Comparison of ENCODE assay signal across 20 cellular contexts in genomic region chr7:39432368-39432767, GRCh38.
DNase-seq lines count a peak whose midpoint lies in the region; ATAC-seq and TF ChIP-seq lines count a peak whose summit lies in the region.
"Had no signal": no experiment of that assay in that cellular context is flagged by ENCODE, and none has a peak within 500 bp of the region (broad histone marks: within the 10 kb centered on the region; RNA-seq: fewer than 3 reads in every experiment).

No MANE protein-coding gene starts in this region.

- H3K27ac Mint-ChIP-seq in GM23338 (no peak overlapping the region), WTC11 (no peak overlapping the region), neural progenitor cell (no peak overlapping the region)
- H3K27ac Mint-ChIP-seq: CD4-positive, CD25-positive, alpha-beta regulatory T cell had no signal

- POLR2A ChIA-PET in WTC11 (lab: Charles Lee) = interaction anchor here (0.8 kb wide), 1 partner anchor 148 kb away, joined by 3 read pairs; no protein-coding TSS in a partner anchor

- H3K4me1 ChIP-seq in BLaER1 (peaks cover 45% of the 10 kb centered on the region), GM23338 (ENCODE audit: insufficient read depth) (peaks cover 11% of the 10 kb centered on the region), neural progenitor cell (peaks cover 22% of the 10 kb centered on the region), esophagus muscularis mucosa (peaks cover 0 to 20% (median 7%) of the 10 kb centered on the region in 4 donors), breast epithelium (no peaks in the 10 kb centered on the region), smooth muscle cell (ENCODE audit: low read depth) (no peaks in the 10 kb centered on the region)
- H3K4me1 ChIP-seq: BE2C had no signal

- no peaks in the 10 kb centered on the region for H3F3A ChIP-seq in GM23338 (replicated peaks; ENCODE audit: low read depth)
- H3F3A ChIP-seq in neural progenitor cell (ENCODE audit: low read depth) = no peaks in the 10 kb centered on the region
- no peaks in the 10 kb centered on the region for H3F3A ChIP-seq in smooth muscle cell (ENCODE audit: low read depth)

- WGBS in esophagus muscularis mucosa = 43% methylated on average over 3 of the region's 3 CpGs
- 92% methylated on average over 3 of the region's 3 CpGs for WGBS in smooth muscle cell (ENCODE audit: low lambda C conversion rate)

- TF ChIP-seq POLR2A in esophagus muscularis mucosa (IDR thresholded peaks at IDR 0.05; ENCODE audit: low read depth) = no peak
- TF ChIP-seq POLR2A in breast epithelium (IDR thresholded peaks at IDR 0.05) = no peak

- H3K9me3 Mint-ChIP-seq in GM23338 = no peaks in the 10 kb centered on the region; the same call in 2 of the 3 replicates
- H3K9me3 Mint-ChIP-seq in WTC11 = 0 out of 2 replicates have a peak, but pooled peaks cover 4% of the 10 kb centered on the region
- H3K9me3 Mint-ChIP-seq in neural progenitor cell = no peaks in the 10 kb centered on the region

- no peaks in the 10 kb centered on the region for H4K20me1 ChIP-seq in BLaER1
- H4K20me1 ChIP-seq in GM23338 (replicated peaks; ENCODE audit: insufficient read depth) = no peaks in the 10 kb centered on the region
- no peaks in the 10 kb centered on the region for H4K20me1 ChIP-seq in neural progenitor cell (ENCODE audit: low read depth)
- H4K20me1 ChIP-seq in smooth muscle cell (ENCODE audit: low read depth) = no peaks in the 10 kb centered on the region

- H3K4me2 ChIP-seq in BLaER1 (peak overlapping the region; percentile 65), GM23338 (0 out of 2 replicates have a peak overlapping the region, but pooled peaks have one; percentile 43), neural progenitor cell (no peak overlapping the region), smooth muscle cell (no peak overlapping the region)
- H3K4me2 ChIP-seq: A549 had no signal

- CTCF ChIA-PET in WTC11 (lab: Charles Lee) = interaction anchor here (1.4 to 2.0 kb wide), 2 partner anchors 14 to 22 kb away, joined by 7 to 8 read pairs; no protein-coding TSS in a partner anchor

- intact Hi-C loops in esophagus muscularis mucosa (cut with DNase I) (no loop called here), breast epithelium (cut with DNase I; ENCODE audit: low total_unique reads) (no loop called here)

- H3K4me1 Mint-ChIP-seq in GM23338 (peaks cover 23% of the 10 kb centered on the region), WTC11 (peaks cover 23% of the 10 kb centered on the region), neural progenitor cell (peaks cover 8% of the 10 kb centered on the region)
- H3K4me1 Mint-ChIP-seq: CD4-positive, CD25-positive, alpha-beta regulatory T cell; CD8-positive, alpha-beta memory T cell had no signal

- H3K79me2 ChIP-seq in GM23338 (replicated peaks; ENCODE audit: insufficient read depth) (no peaks in the 10 kb centered on the region), neural progenitor cell (ENCODE audit: low read depth) (no peaks in the 10 kb centered on the region), smooth muscle cell (ENCODE audit: low read depth) (no peaks in the 10 kb centered on the region)

- H3K4me3 ChIP-seq in BLaER1 (no peak overlapping the region), GM23338 (no peak overlapping the region), neural progenitor cell (no peak overlapping the region), esophagus muscularis mucosa (no peak overlapping the region), breast epithelium (no peak overlapping the region), smooth muscle cell (no peak overlapping the region)
- H3K4me3 ChIP-seq: A549 had no signal

- H3K27me3 Mint-ChIP-seq in GM23338 (ENCODE audit: insufficient read depth, low read depth, poor library complexity) (no peaks in the 10 kb centered on the region), WTC11 (ENCODE audit: low read depth) (no peaks in the 10 kb centered on the region; the same call in none of the 2 replicates), neural progenitor cell (ENCODE audit: insufficient read depth, low read depth) (peaks cover 2% of the 10 kb centered on the region)

- no peaks in the 10 kb centered on the region for H3K9me2 ChIP-seq in GM23338 (ENCODE audit: insufficient read depth)

- no peaks in the 10 kb centered on the region for H3K36me3 ChIP-seq in BLaER1
- no peaks in the 10 kb centered on the region for H3K36me3 ChIP-seq in GM23338 (ENCODE audit: insufficient read depth)
- H3K36me3 ChIP-seq in neural progenitor cell = no peaks in the 10 kb centered on the region
- H3K36me3 ChIP-seq in esophagus muscularis mucosa = no peaks in the 10 kb centered on the region
- H3K36me3 ChIP-seq in breast epithelium = no peaks in the 10 kb centered on the region
- H3K36me3 ChIP-seq in smooth muscle cell (ENCODE audit: low read depth) = no peaks in the 10 kb centered on the region
- H3K36me3 ChIP-seq: BE2C had no signal

- H3K27me3 ChIP-seq in BLaER1 = no peaks in the 10 kb centered on the region
- no peaks in the 10 kb centered on the region for H3K27me3 ChIP-seq in GM23338 (ENCODE audit: insufficient read depth)
- H3K27me3 ChIP-seq in neural progenitor cell = no peaks in the 10 kb centered on the region
- no peaks in the 10 kb centered on the region for H3K27me3 ChIP-seq in esophagus muscularis mucosa
- H3K27me3 ChIP-seq in breast epithelium = no peaks in the 10 kb centered on the region
- H3K27me3 ChIP-seq in smooth muscle cell (ENCODE audit: low read depth) = no peaks in the 10 kb centered on the region

- H3K36me3 Mint-ChIP-seq in GM23338 (ENCODE audit: low read depth) = no peaks in the 10 kb centered on the region
- H3K36me3 Mint-ChIP-seq in WTC11 = no peaks in the 10 kb centered on the region
- no peaks in the 10 kb centered on the region for H3K36me3 Mint-ChIP-seq in neural progenitor cell
- H3K36me3 Mint-ChIP-seq: CD4-positive, CD25-positive, alpha-beta regulatory T cell; CD8-positive, alpha-beta memory T cell had no signal

- peak; percentile 75 for ATAC-seq in GM23338
- peak; percentile 44 for ATAC-seq in WTC11
- ATAC-seq: A549 had no signal

- TF ChIP-seq EP300 in esophagus muscularis mucosa (IDR thresholded peaks at IDR 0.05) = no peak

- DNase-seq in GM23338 (ENCODE audit: low spot score) = peak; percentile 14
- DNase-seq in WTC11 (ENCODE audit: low spot score) = no peak
- peak; percentile 22 for DNase-seq in neural progenitor cell (ENCODE audit: low spot score)
- DNase-seq in NCI-H2196 (lab: John Stamatoyannopoulos, UW; ENCODE audit: unreplicated experiment) = no peak
- DNase-seq in esophagus muscularis mucosa (ENCODE audit: extremely low spot score) = no peak
- DNase-seq in breast epithelium (ENCODE audit: low spot score in 2 of 2) = no peak
- no peak for DNase-seq in smooth muscle cell (lab: John Stamatoyannopoulos, UW; ENCODE audit: unreplicated experiment)
- DNase-seq: 8988T; ACHN; AML-193; BE2C; CD4-positive, CD25-positive, alpha-beta regulatory T cell; CD8-positive, alpha-beta memory T cell; DMS153; DND-41; H7; HCEC 1CT had no signal

- H3K9ac ChIP-seq in BLaER1 (no peak overlapping the region), neural progenitor cell (no peak overlapping the region), smooth muscle cell (ENCODE audit: low read depth) (no peak overlapping the region)

- H3K9me3 ChIP-seq in BLaER1 (peaks cover 8% of the 10 kb centered on the region), neural progenitor cell (ENCODE audit: low read depth) (no peaks in the 10 kb centered on the region), esophagus muscularis mucosa (no peaks in the 10 kb centered on the region), breast epithelium (no peaks in the 10 kb centered on the region), smooth muscle cell (replicated peaks; ENCODE audit: low read depth) (no peaks in the 10 kb centered on the region)
- H3K9me3 ChIP-seq: A549, BE2C had no signal

- H2AFZ ChIP-seq in GM23338 (0 out of 2 replicates have a peak overlapping the region, but pooled peaks have one; percentile 56), neural progenitor cell (replicated peaks) (no peak overlapping the region), smooth muscle cell (ENCODE audit: low read depth) (no peak overlapping the region)

- H3K27ac ChIP-seq in BLaER1 = peak overlapping the region; percentile 26; the same call in 1 of the 2 replicates
- no peak overlapping the region for H3K27ac ChIP-seq in GM23338 (ENCODE audit: low read depth)
- no peak overlapping the region for H3K27ac ChIP-seq in neural progenitor cell
- no peak overlapping the region for H3K27ac ChIP-seq in esophagus muscularis mucosa (replicated peaks in 1 of 4)
- no peak overlapping the region for H3K27ac ChIP-seq in breast epithelium
- no peak overlapping the region for H3K27ac ChIP-seq in smooth muscle cell (ENCODE audit: low read depth)
- H3K27ac ChIP-seq: A549, C4-2B had no signal

- TF ChIP-seq CTCF in GM23338 (conservative IDR thresholded peaks at IDR 0.05; ENCODE audit: low read depth in 2 of 2) = no peak
- no peak for TF ChIP-seq CTCF in WTC11 (IDR thresholded peaks at IDR 0.05)
- TF ChIP-seq CTCF in neural progenitor cell (IDR thresholded peaks at IDR 0.05) = no peak
- no peak for TF ChIP-seq CTCF in esophagus muscularis mucosa (IDR thresholded peaks at IDR 0.05)
- TF ChIP-seq CTCF in breast epithelium (IDR thresholded peaks at IDR 0.05) = no peak
- no peak for TF ChIP-seq CTCF in smooth muscle cell (IDR thresholded peaks at IDR 0.05; ENCODE audit: borderline replicate concordance, insufficient read depth, poor library complexity, severe bottlenecking)

- H3K4me3 Mint-ChIP-seq in GM23338 (no peak overlapping the region), WTC11 (no peak overlapping the region), neural progenitor cell (no peak overlapping the region)
- H3K4me3 Mint-ChIP-seq: CD4-positive, CD25-positive, alpha-beta regulatory T cell; CD8-positive, alpha-beta memory T cell had no signal

TF ChIP-seq in GM23338, 12 proteins besides CTCF, POLR2A, EP300 and RAD21 (continues in another document):
- TF ChIP-seq EZH2 (IDR thresholded peaks at IDR 0.05; ENCODE audit: low read depth, unreplicated experiment) = no peak
- TF ChIP-seq STAT1 (IDR thresholded peaks at IDR 0.05; ENCODE audit: unreplicated experiment) = no peak
- TF ChIP-seq NANOG (IDR thresholded peaks at IDR 0.05; ENCODE audit: borderline replicate concordance) = no peak

TF ChIP-seq in WTC11, 78 proteins besides CTCF, POLR2A, EP300 and RAD21 (continues in another document):
- TF ChIP-seq ZNF232 (CRISPR knock-in tag; IDR thresholded peaks at IDR 0.05) (no peak), USF1 (CRISPR knock-in tag; IDR thresholded peaks at IDR 0.05) (no peak), ELF4 (CRISPR knock-in tag; IDR thresholded peaks at IDR 0.05; ENCODE audit: low read depth) (no peak), NR1H2 (CRISPR knock-in tag; IDR thresholded peaks at IDR 0.05) (no peak), OVOL2 (CRISPR knock-in tag; IDR thresholded peaks at IDR 0.05; ENCODE audit: borderline replicate concordance) (no peak), JUN (CRISPR knock-in tag; IDR thresholded peaks at IDR 0.05) (no peak), ZNF317 (CRISPR knock-in tag; IDR thresholded peaks at IDR 0.05; ENCODE audit: borderline replicate concordance, low read depth) (no peak)

Comparison
In these comparisons a context has a peak if more than half of its experiments do, and no peak if none do; other contexts are left out.
1. H3K4me2 ChIP-seq: peak in BLaER1 (single experiment) and GM23338 (single experiment); none in neural progenitor cell (single experiment) and smooth muscle cell (single experiment).
2. DNase-seq: peak in GM23338 (single experiment) and neural progenitor cell (single experiment); none in WTC11 (single experiment), NCI-H2196 (single experiment), esophagus muscularis mucosa (single experiment), breast epithelium (0 of 2) and smooth muscle cell (single experiment).